ENCODE assay signal across 9 cellular contexts in genomic region chr10:58291538-58292174, GRCh38. TPM values are rescaled to one million over a fixed set of nuclear protein-coding genes. Genes with fewer than 3 reads are reported as not detected.
A peak's percentile ranks its signal among the peaks of the same experiment; 100 is the strongest.
DNase-seq lines count a peak whose midpoint lies in the region; ATAC-seq, FAIRE-seq and TF ChIP-seq lines count a peak whose summit lies in the region.
"Had no signal": no experiment of that assay in that cellular context is flagged by ENCODE, and none has a peak within 500 bp of the region (broad histone marks: within the 10 kb centered on the region; RNA-seq: fewer than 3 reads in every experiment).

No MANE protein-coding gene starts in this region.

- no peak overlapping the region for H3K27ac ChIP-seq in Panc1 (ENCODE audit: low read length)
- H3K27ac ChIP-seq in suprapubic skin: no peak overlapping the region

- peak; percentile 48 to 53 for ATAC-seq in activated CD4-positive, CD25-positive, alpha-beta regulatory T cell treated with anti-CD3 and anti-CD28 coated beads, Interleukin-2, amount 50 U/mL, for 24 hours
- ATAC-seq in GM21381 (IDR thresholded peaks at IDR 0.05; ENCODE audit: unreplicated experiment) (peak; percentile 83), HG03520 (IDR thresholded peaks at IDR 0.05; ENCODE audit: unreplicated experiment) (peak; percentile 93), Panc1 (peak; percentile 85)

- no peak for TF ChIP-seq POLR2A in suprapubic skin (IDR thresholded peaks at IDR 0.05)

- POLR2A ChIA-PET in Panc1 (lab: Charles Lee): no interaction called here

- H3K4me3 ChIP-seq in Panc1 (ENCODE audit: low read depth in 2 of 2, low read length in 2 of 2): no peak overlapping the region
- H3K4me3 ChIP-seq in suprapubic skin: no peak overlapping the region

- H3K36me3 ChIP-seq in Panc1 (ENCODE audit: control insufficient read depth, insufficient read depth, low read length) (peaks cover 7% of the 10 kb centered on the region; the same call in 1 of the 2 replicates), suprapubic skin (no peaks in the 10 kb centered on the region)

- WGBS in suprapubic skin: 60% methylated on average over 5 of the region's 5 CpGs

- CTCF ChIA-PET in Panc1 (lab: Charles Lee): interaction anchor here (0.7 to 1.7 kb wide), 5 partner anchors 23 to 368 kb away, joined by 3 to 14 read pairs (median 4); partner anchors contain the start of gene CISD1

- intact Hi-C loops in Panc1 (cut with micrococcal nuclease; ENCODE audit: unreplicated experiment): loop anchor here (1.0 kb wide), 1 partner anchor 114 kb away; no protein-coding TSS in a partner anchor

- peak; percentile 80; the same call in 1 of the 2 replicates for TF ChIP-seq CTCF in Panc1 (IDR thresholded peaks at IDR 0.05)
- peak; percentile 66 for TF ChIP-seq CTCF in suprapubic skin (IDR thresholded peaks at IDR 0.05)

- in situ Hi-C loops in Panc1 (cut with HindIII; ENCODE audit: low pct_unique_long_range_greater_than_20kb, low sequenced_read_pairs) (no loop called here), T47D (cut with HindIII; ENCODE audit: low pct_unique_long_range_greater_than_20kb, low sequenced_read_pairs) (no loop called here)

- H3K9me3 ChIP-seq in Panc1 (ENCODE audit: control insufficient read depth, insufficient read depth, low read depth, low read length) (no peaks in the 10 kb centered on the region), suprapubic skin (no peaks in the 10 kb centered on the region)

- no peak for TF ChIP-seq EP300 in suprapubic skin (IDR thresholded peaks at IDR 0.05)

- H3K27me3 ChIP-seq in Panc1 (ENCODE audit: control insufficient read depth, insufficient read depth, low read length) (no peaks in the 10 kb centered on the region), suprapubic skin (no peaks in the 10 kb centered on the region)

- FAIRE-seq in islet of Langerhans (lab: Jason Lieb, UNC): peak; percentile 99
- FAIRE-seq: endometrium had no signal

- BruUV-seq in Panc1 (replicated peaks; lab: Mats Ljungman, UMichigan): no TSS peak

- DNase-seq in activated CD4-positive, CD25-positive, alpha-beta regulatory T cell treated with anti-CD3 and anti-CD28 coated beads, Interleukin-2, amount 50 U/mL, for 72 hours: no peak
- peak; percentile 27 for DNase-seq in Panc1 (ENCODE audit: low read depth, low spot score)
- DNase-seq in T47D (ENCODE audit: low read depth in 1 of 2, low spot score in 1 of 2): peak; percentile 38 to 79
- DNase-seq in suprapubic skin (ENCODE audit: low spot score in 2 of 2): no peak

- H3K4me1 ChIP-seq in Panc1 (ENCODE audit: control insufficient read depth, insufficient read depth, low read length) (no peaks in the 10 kb centered on the region), suprapubic skin (no peaks in the 10 kb centered on the region)

RNA-seq across cellular contexts. Expression of gene CISD1, which starts 22.7 kb away (rescaled TPM):
- total RNA-seq in Panc1 (2021; ENCODE audit: unreplicated experiment) (64.1 TPM), suprapubic skin (10 to 100 TPM; 12.6 to 22.7 (median 18.2) TPM)
- 46.5 TPM for polyA plus RNA-seq in Panc1 (2012; ENCODE audit: insufficient read length)

RNA-seq across cellular contexts. Expression of gene IPMK, which starts 24.0 kb away (rescaled TPM):
- 9.3 TPM for total RNA-seq in Panc1 (2021; ENCODE audit: unreplicated experiment)
- 2.4 TPM for polyA plus RNA-seq in Panc1 (2012; ENCODE audit: insufficient read length)
- 10 to 100 TPM; 11.2 to 16.6 (median 14.3) TPM for total RNA-seq in suprapubic skin

RNA-seq across cellular contexts. Expression of gene UBE2D1, which starts 43.1 kb away (rescaled TPM):
- total RNA-seq in Panc1 (2021; ENCODE audit: unreplicated experiment) (21.0 TPM), suprapubic skin (10 to 100 TPM in 2 of 4 donors, 1 to 10 TPM in 2; 8.3 to 11.5 (median 9.6) TPM)
- polyA plus RNA-seq in Panc1 (2012; ENCODE audit: insufficient read length): 20.0 TPM

Comparison
In these comparisons a context has a peak if more than half of its experiments do, and no peak if none do; other contexts are left out.
1. DNase-seq: peak in Panc1 (single experiment) and T47D (2 of 2); none in activated CD4-positive, CD25-positive, alpha-beta regulatory T cell treated with anti-CD3 and anti-CD28 coated beads, Interleukin-2, amount 50 U/mL, for 72 hours (single experiment) and suprapubic skin (0 of 2).
2. Peak in every context shown above with its lines, with median percentiles within 50 percentile points of each other: ATAC-seq.